ENCODE assay signal across 12 cellular contexts in the genomic region with DNA sequence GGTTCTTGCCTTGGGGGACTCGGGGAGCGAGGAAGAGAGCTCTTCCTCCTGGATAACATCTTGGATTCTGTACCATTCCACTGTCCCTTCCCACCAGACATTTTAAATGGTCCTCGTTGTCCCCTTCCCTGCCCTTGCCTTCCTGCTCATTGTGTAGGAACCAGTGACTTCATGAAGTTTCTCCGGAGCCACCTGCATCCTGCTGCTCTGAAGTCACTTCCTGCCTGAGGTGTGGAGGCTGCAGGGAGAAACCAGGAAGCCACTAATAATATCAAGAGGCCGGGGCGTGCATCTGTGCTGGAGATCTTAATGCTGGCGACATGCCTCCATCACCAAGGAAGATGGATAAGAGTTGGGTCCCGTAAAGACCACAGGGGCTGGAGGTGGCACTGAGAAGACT. TPM values are rescaled to one million over a fixed set of nuclear protein-coding genes. Genes with fewer than 3 reads are reported as not detected.
DNase-seq lines count a peak whose midpoint lies in the region; ATAC-seq and TF ChIP-seq lines count a peak whose summit lies in the region.
"Had no signal": no experiment of that assay in that cellular context is flagged by ENCODE, and none has a peak within 500 bp of the region (broad histone marks: within the 10 kb centered on the region; RNA-seq: fewer than 3 reads in every experiment).

No MANE protein-coding gene starts in this region.

- TF ChIP-seq POLR2A in heart left ventricle (IDR thresholded peaks at IDR 0.05): no peak

- peak overlapping the region; percentile 34 to 97 (median 75) for H3K27ac ChIP-seq in heart left ventricle
- H3K27ac ChIP-seq: cardiac muscle cell had no signal

- no peak for DNase-seq in activated CD4-positive, CD25-positive, alpha-beta regulatory T cell (lab: John Stamatoyannopoulos, UW)
- peak; percentile 66 for DNase-seq in activated T-cell treated with anti-CD3 and anti-CD28 coated beads, Interleukin-2, amount 50 U/mL, for 24 hours
- DNase-seq in heart left ventricle (peak in 4 of 5 donors; percentile 53 to 72 (median 68)), NCI-H1436 treated with DMSO at 0.1 percent for 48 hours (lab: John Stamatoyannopoulos, UW) (no peak), iPS-NIHi7 (ENCODE audit: extremely low spot score) (no peak), DMS153 treated with DMSO at 0.1 percent for 48 hours (lab: John Stamatoyannopoulos, UW; ENCODE audit: unreplicated experiment) (no peak)
- peak; percentile 65 for DNase-seq in stimulated activated naive CD8-positive, alpha-beta T cell treated with anti-CD3 and anti-CD28 coated beads, Interleukin-15, Interleukin-2, amounts not matched to agents 100 U/mL and 50 U/mL, for 24 hours
- DNase-seq: H9, NCI-H510A treated with DMSO at 0.1 percent for 48 hours had no signal

- peak overlapping the region; percentile 58 for H3K4me3 Mint-ChIP-seq in activated T-cell treated with anti-CD3 and anti-CD28 coated beads, Interleukin-2, amount 50 U/mL, for 24 hours
- H3K4me3 Mint-ChIP-seq: H9 had no signal

- H3K4me1 Mint-ChIP-seq in activated T-cell treated with anti-CD3 and anti-CD28 coated beads, Interleukin-2, amount 50 U/mL, for 24 hours (ENCODE audit: low read depth): peaks cover 49% of the 10 kb centered on the region

- 38 to 59% (median 49%) methylated on average over 8 of the region's 8 CpGs for WGBS in heart left ventricle, 4 donors

- intact Hi-C loops in heart left ventricle (cut with DNase I): loop anchor here in 1 of 10 donors (10.0 kb wide), 1 partner anchor 275 kb away; the partner anchor contains the start of gene XAF1

- peak overlapping the region; percentile 86 for H3K27ac Mint-ChIP-seq in activated T-cell treated with anti-CD3 and anti-CD28 coated beads, Interleukin-2, amount 50 U/mL, for 24 hours
- H3K27ac Mint-ChIP-seq: H9 had no signal

- no peaks in the 10 kb centered on the region for H3K9me3 ChIP-seq in heart left ventricle

- no peaks in the 10 kb centered on the region for H3K27me3 ChIP-seq in heart left ventricle
- H3K27me3 ChIP-seq: cardiac muscle cell had no signal

- no peaks in the 10 kb centered on the region for H3K27me3 Mint-ChIP-seq in activated T-cell treated with anti-CD3 and anti-CD28 coated beads, Interleukin-2, amount 50 U/mL, for 24 hours

- TF ChIP-seq CTCF in heart left ventricle (IDR thresholded peaks at IDR 0.05): no peak

- peaks cover 0 to 67% (median 21%) of the 10 kb centered on the region in 12 donors for H3K4me1 ChIP-seq in heart left ventricle

- peaks cover 0 to 41% (median 7%) of the 10 kb centered on the region in 9 donors for H3K36me3 ChIP-seq in heart left ventricle
- H3K36me3 ChIP-seq: cardiac muscle cell had no signal

- no peak overlapping the region for H3K4me3 ChIP-seq in heart left ventricle
- H3K4me3 ChIP-seq: cardiac muscle cell had no signal

- H3K36me3 Mint-ChIP-seq in activated T-cell treated with anti-CD3 and anti-CD28 coated beads, Interleukin-2, amount 50 U/mL, for 24 hours (ENCODE audit: low read depth): no peaks in the 10 kb centered on the region

- peak; percentile 81 to 84 for ATAC-seq in activated CD4-positive, CD25-positive, alpha-beta regulatory T cell treated with anti-CD3 and anti-CD28 coated beads, Interleukin-2, amount 50 U/mL, for 24 hours
- ATAC-seq in heart left ventricle: peak; percentile 37 to 89 (median 72)
- peak; percentile 70 for ATAC-seq in stimulated activated naive CD8-positive, alpha-beta T cell treated with anti-CD3 and anti-CD28 coated beads, Interleukin-15, Interleukin-2, amounts not matched to agents 100 U/mL and 50 U/mL, for 24 hours

- peaks cover 2% of the 10 kb centered on the region for H3K9me3 Mint-ChIP-seq in activated T-cell treated with anti-CD3 and anti-CD28 coated beads, Interleukin-2, amount 50 U/mL, for 24 hours
- H3K9me3 Mint-ChIP-seq: H9 had no signal

RNA-seq across cellular contexts. Expression of gene SLC16A13, which starts 6.2 kb away (rescaled TPM):
- 1 to 10 TPM in 8 of 9 donors, under 1 TPM in 1; 0.83 to 2.1 (median 1.1) TPM for total RNA-seq in heart left ventricle
- polyA plus RNA-seq in heart left ventricle: under 1 TPM; 0.87 to 0.95 TPM

RNA-seq across cellular contexts. Expression of gene BCL6B, which starts 6.8 kb away (rescaled TPM):
- 10 to 100 TPM in 6 of 9 donors, 1 to 10 TPM in 3; 9.0 to 32.8 (median 14.9) TPM for total RNA-seq in heart left ventricle
- 10 to 100 TPM in 1 of 2 donors, 1 to 10 TPM in 1; 5.9 to 10.3 TPM for polyA plus RNA-seq in heart left ventricle
- polyA plus RNA-seq: cardiac muscle cell had no signal

RNA-seq across cellular contexts. Expression of gene SLC16A11, which starts 14.2 kb away (rescaled TPM):
- under 1 TPM in 8 of 9 donors, not detected in 1; 0.19 to 1.00 (median 0.79) TPM for total RNA-seq in heart left ventricle
- 1 to 10 TPM in 1 of 2 donors, under 1 TPM in 1; 0.68 to 1.4 TPM for polyA plus RNA-seq in heart left ventricle

RNA-seq across cellular contexts. Expression of gene RNASEK, which starts 17.2 kb away (rescaled TPM):
- total RNA-seq in heart left ventricle: 100 to 1,000 TPM; 149 to 255 (median 171) TPM
- 100 to 1,000 TPM; 290 to 387 TPM for polyA plus RNA-seq in heart left ventricle

RNA-seq across cellular contexts. Expression of gene ALOX12, which starts 33.8 kb away (rescaled TPM):
- under 1 TPM in 1 of 9 donors, not detected in 8; 0.44 TPM for total RNA-seq in heart left ventricle
- polyA plus RNA-seq in heart left ventricle: not detected
- total RNA-seq: subcutaneous adipose tissue had no signal

Comparison
In these comparisons a context has a peak if more than half of its experiments do, and no peak if none do; other contexts are left out.
1. DNase-seq: peak in activated T-cell treated with anti-CD3 and anti-CD28 coated beads, Interleukin-2, amount 50 U/mL, for 24 hours (single experiment), heart left ventricle (4 of 5) and stimulated activated naive CD8-positive, alpha-beta T cell treated with anti-CD3 and anti-CD28 coated beads, Interleukin-15, Interleukin-2, amounts not matched to agents 100 U/mL and 50 U/mL, for 24 hours (single experiment); none in activated CD4-positive, CD25-positive, alpha-beta regulatory T cell (0 of 4), NCI-H1436 treated with DMSO at 0.1 percent for 48 hours (single experiment), iPS-NIHi7 (single experiment) and DMS153 treated with DMSO at 0.1 percent for 48 hours (single experiment).
2. Peak in every context shown above with its lines, with median percentiles within 50 percentile points of each other: ATAC-seq.